ENCODE assay signal across 8 cellular contexts in the genomic region with DNA sequence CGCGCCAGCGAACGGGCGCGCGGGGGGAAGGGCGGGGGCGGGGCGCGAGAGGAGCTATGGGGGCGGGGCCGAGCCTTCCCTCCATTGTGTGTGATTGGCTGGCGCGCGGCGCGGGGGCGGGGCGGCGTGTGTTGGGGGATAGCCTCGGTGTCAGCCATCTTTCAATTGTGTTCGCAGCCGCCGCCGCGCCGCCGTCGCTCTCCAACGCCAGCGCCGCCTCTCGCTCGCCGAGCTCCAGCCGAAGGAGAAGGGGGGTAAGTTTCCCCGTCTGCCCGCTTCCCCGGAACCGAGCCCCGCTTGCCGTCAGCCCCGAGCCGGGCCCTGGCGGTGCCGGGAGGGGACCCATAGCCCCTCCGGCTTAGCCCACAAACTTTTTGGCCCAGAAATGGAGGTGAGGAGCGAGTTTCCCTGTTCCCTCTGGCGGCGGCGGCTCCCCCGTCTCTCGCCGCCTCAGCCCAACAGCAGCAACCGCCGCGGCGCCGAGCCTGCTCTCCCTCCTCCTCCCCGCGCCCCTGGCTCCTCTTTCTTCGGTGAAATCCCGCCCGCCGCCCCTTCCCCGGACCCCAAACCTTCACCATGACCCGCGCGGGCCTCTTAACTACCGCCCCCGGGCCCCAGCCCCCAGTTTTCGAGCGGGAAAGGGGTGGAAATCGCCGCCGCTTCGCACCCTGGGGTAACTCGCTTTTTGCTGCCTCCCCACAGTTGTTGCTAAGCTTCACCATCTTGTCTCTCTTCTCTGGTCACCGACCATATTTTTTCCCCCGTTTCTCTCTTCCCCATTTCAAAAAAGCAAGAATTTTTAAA. TPM values are rescaled to one million over a fixed set of nuclear protein-coding genes. Genes with fewer than 3 reads are reported as not detected.
DNase-seq lines count a peak whose midpoint lies in the region; ATAC-seq lines count a peak whose summit lies in the region.

A gene (plus strand): TSS at position 159 of the 804 bp plus-strand sequence. CDS start 1,636 bp downstream, outside the sequence.

- H3K27ac Mint-ChIP-seq in effector memory CD8-positive, alpha-beta T cell: peak within 1 kb of the TSS; percentile 97 to 98

- H3K9me3 Mint-ChIP-seq in effector memory CD8-positive, alpha-beta T cell: no peaks in the 10 kb centered on the region

- peak within 1 kb of the TSS; percentile 96 for H3K56ac ChIP-seq in mesendoderm (ENCODE audit: low read length)

- peaks cover 33 to 34% of the 10 kb centered on the region in 2 donors for H3K4me1 Mint-ChIP-seq in effector memory CD8-positive, alpha-beta T cell (ENCODE audit: low read depth in 2 of 2)

- peak within 1 kb of the TSS; percentile 98 for H4K5ac ChIP-seq in mesendoderm (ENCODE audit: low read length)

- H2AK5ac ChIP-seq in mesendoderm (ENCODE audit: low read length): peak within 1 kb of the TSS; percentile 45

- peak within 1 kb of the TSS; percentile 98 for H4K8ac ChIP-seq in mesendoderm (ENCODE audit: low read depth, low read length)

- H3K79me1 ChIP-seq in mesendoderm (ENCODE audit: low read length): no peaks in the 10 kb centered on the region

- H3K27me3 Mint-ChIP-seq in effector memory CD8-positive, alpha-beta T cell: no peaks in the 10 kb centered on the region

- peaks cover 43% of the 10 kb centered on the region for H3K79me2 ChIP-seq in mesendoderm (ENCODE audit: control insufficient read depth, insufficient read depth, low read length)

- peak within 1 kb of the TSS; percentile 100 for H3K18ac ChIP-seq in mesendoderm (ENCODE audit: low read length)

- WGBS in mesendoderm (ENCODE audit: extremely low coverage, insufficient coverage, low lambda C conversion rate): no CpG with 5 or more reads among the region's 81 CpGs

- peak within 1 kb of the TSS; percentile 93 for H3K4me3 ChIP-seq in mesendoderm (ENCODE audit: low read length)

- DNase-seq in COR-L47 (lab: John Stamatoyannopoulos, UW): peak; percentile 97
- DNase-seq in HUDEP-2 (lab: John Stamatoyannopoulos, UW; ENCODE audit: unreplicated experiment in 76 of 76): peak; percentile 37 to 98 (median 94)
- DNase-seq in NOMO-1 treated with dmso at 0.1 percent for 144 hours (lab: John Stamatoyannopoulos, UW; ENCODE audit: unreplicated experiment): peak; percentile 86
- DNase-seq in activated CD8-positive, alpha-beta memory T cell treated with anti-CD3 and anti-CD28 coated beads for 48 hours (ENCODE audit: low read depth in 2 of 3, low spot score in 2 of 3): peak; percentile 93 to 99 (median 98)
- peak; percentile 97 to 98 (median 98) for DNase-seq in effector memory CD8-positive, alpha-beta T cell
- peak; percentile 96 for DNase-seq in mesendoderm
- peak; percentile 97 for DNase-seq in stimulated activated CD8-positive, alpha-beta memory T cell treated with anti-CD3 and anti-CD28 coated beads, Interleukin-15, amount 100 ng/mL, for 1 hour (ENCODE audit: low read depth)

- peak within 1 kb of the TSS; percentile 96 for H3K9ac ChIP-seq in mesendoderm (ENCODE audit: low read length)

- H3K36me3 ChIP-seq in mesendoderm (ENCODE audit: control insufficient read depth, insufficient read depth, low read length): peaks cover 7% of the 10 kb centered on the region

- peak within 1 kb of the TSS; percentile 92 for H3K4ac ChIP-seq in mesendoderm (ENCODE audit: low read depth, low read length)

- H3K4me3 Mint-ChIP-seq in effector memory CD8-positive, alpha-beta T cell: peak within 1 kb of the TSS; percentile 98

- no peak within 1 kb of the TSS for H2BK15ac ChIP-seq in mesendoderm (replicated peaks; ENCODE audit: low read depth)

- peaks cover 67% of the 10 kb centered on the region for H3K36me3 Mint-ChIP-seq in effector memory CD8-positive, alpha-beta T cell (ENCODE audit: insufficient read depth)

- H3K4me2 ChIP-seq in mesendoderm (ENCODE audit: low read length): peak within 1 kb of the TSS; percentile 91

- peak within 1 kb of the TSS; percentile 81 for H2BK5ac ChIP-seq in mesendoderm (ENCODE audit: low read length)

- peak within 1 kb of the TSS; percentile 97 for H3K27ac ChIP-seq in mesendoderm (ENCODE audit: low read depth, low read length)

- peak; percentile 70 for ATAC-seq in GM21381 (IDR thresholded peaks at IDR 0.05; ENCODE audit: unreplicated experiment)
- ATAC-seq in effector memory CD8-positive, alpha-beta T cell (replicated peaks): peak; percentile 80

- peak within 1 kb of the TSS; percentile 92 for H3K23ac ChIP-seq in mesendoderm (ENCODE audit: low read length)

- no peaks in the 10 kb centered on the region for H3K27me3 ChIP-seq in mesendoderm (ENCODE audit: insufficient read depth, low read length, poor library complexity)

- H3K4me1 ChIP-seq in mesendoderm (ENCODE audit: control insufficient read depth, low read depth, low read length): peaks cover 6% of the 10 kb centered on the region

- H2BK120ac ChIP-seq in mesendoderm (ENCODE audit: low read depth, low read length): peak within 1 kb of the TSS; percentile 33

RNA-seq across cellular contexts. Expression of the gene that starts here (rescaled TPM):
- polyA plus RNA-seq in mesendoderm (2013, experiment 1 of 2): 2,059 TPM
- polyA plus RNA-seq in mesendoderm (2013, experiment 2 of 2): 2,049 TPM

Comparison
In these comparisons a context has a peak if more than half of its experiments do, and no peak if none do; other contexts are left out.
1. Peak in every context shown above with its lines: DNase-seq, ATAC-seq, H3K4me3 ChIP-seq and H3K27ac ChIP-seq.